In the genomic region with DNA sequence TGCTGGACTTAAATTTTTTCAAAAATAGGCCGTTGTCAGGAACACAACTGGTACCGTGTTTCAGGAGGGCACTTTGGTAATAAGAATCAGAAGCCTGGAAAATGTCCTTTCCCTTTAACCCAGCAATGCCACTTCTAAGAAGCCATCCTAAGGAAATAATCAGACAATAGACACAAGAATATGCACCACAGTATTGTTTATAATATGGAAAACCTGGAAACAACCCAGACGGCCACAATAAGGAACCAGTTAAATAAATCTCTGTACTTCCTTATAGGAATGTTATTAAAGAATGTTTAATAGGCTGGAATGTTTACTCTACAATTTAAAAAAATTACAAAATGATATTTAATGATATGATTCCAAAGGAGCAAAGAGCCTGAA, we compare ENCODE assay signal across 26 cellular contexts. TPM values are rescaled to one million over a fixed set of nuclear protein-coding genes. Genes with fewer than 3 reads are reported as not detected.
DNase-seq lines count a peak whose midpoint lies in the region; ATAC-seq, FAIRE-seq and TF ChIP-seq lines count a peak whose summit lies in the region.
"Had no signal": no experiment of that assay in that cellular context is flagged by ENCODE, and none has a peak within 500 bp of the region (broad histone marks: within the 10 kb centered on the region; RNA-seq: fewer than 3 reads in every experiment).

No MANE protein-coding gene starts in this region.

- H3K4me3 ChIP-seq in SK-N-SH (ENCODE audit: low read depth in 2 of 2, low read length in 1 of 2) = no peak overlapping the region
- H3K4me3 ChIP-seq in H1 (ENCODE audit: extremely low read depth in 1 of 4, insufficient read depth in 2 of 4, low read depth in 3 of 4, low read length in 4 of 4) = no peak overlapping the region
- no peak overlapping the region for H3K4me3 ChIP-seq in mucosa of rectum (ENCODE audit: low read length in 2 of 2)
- H3K4me3 ChIP-seq: GM23338, SJSA1 had no signal

- ATAC-seq in SK-N-SH treated with all-trans-retinoic acid at 6 μM for 48 hours (no peak), sciatic nerve (no peak)

- no peak overlapping the region for H4K5ac ChIP-seq in H1 (ENCODE audit: insufficient read length, low read depth, low read length)

- TF ChIP-seq POLR2A in H1 (IDR thresholded peaks at IDR 0.05; ENCODE audit: control extremely low read depth in 1 of 2, low read depth in 2 of 2, low read length in 2 of 2) = no peak

- POLR2A ChIA-PET in SK-N-SH (lab: Yijun Ruan, JAX) (no interaction called here), H1 (lab: Charles Lee; ENCODE audit: partially characterized antibody) (no interaction called here)

- H2BK12ac ChIP-seq in H1 (ENCODE audit: low read depth, low read length) = no peak overlapping the region

- H3K36me3 ChIP-seq in SK-N-SH (replicated peaks in 1 of 2; ENCODE audit: control insufficient read depth in 1 of 2, insufficient read depth in 2 of 2, low read length in 1 of 2) (no peaks in the 10 kb centered on the region), H1 (ENCODE audit: control insufficient read depth in 2 of 4, insufficient read depth in 4 of 4, low read length in 3 of 4) (no peaks in the 10 kb centered on the region), mucosa of rectum (ENCODE audit: control insufficient read depth in 2 of 2, insufficient read depth in 2 of 2, low read length in 2 of 2) (no peaks in the 10 kb centered on the region)
- H3K36me3 ChIP-seq: BE2C, SJSA1 had no signal

- H2AK5ac ChIP-seq in H1 (ENCODE audit: low read depth, low read length) = no peak overlapping the region

- no peak overlapping the region for H4K8ac ChIP-seq in H1 (ENCODE audit: extremely low read depth, insufficient read depth, low read length)

- no peaks in the 10 kb centered on the region for H3K79me1 ChIP-seq in H1 (ENCODE audit: low read depth, low read length)

- WGBS in SK-N-SH (ENCODE audit: low lambda C conversion rate) = 62% methylated on average over 3 of the region's 3 CpGs
- 82% methylated on average over 3 of the region's 3 CpGs; no CpG with 5 or more reads in 1 of the 2 experiments for WGBS in H1 (ENCODE audit: extremely low coverage in 1 of 2, insufficient coverage in 1 of 2, insufficient read length in 1 of 2, insufficient replicate concordance in 2 of 2, low coverage in 1 of 2, low lambda C conversion rate in 2 of 2, missing lambda C conversion rate in 1 of 2), 2 experiments

- no peaks in the 10 kb centered on the region for H3K9me2 ChIP-seq in SK-N-SH

- H3K27me3 ChIP-seq in SK-N-SH (ENCODE audit: insufficient read depth) (no peaks in the 10 kb centered on the region), H1 (replicated peaks in 1 of 4; ENCODE audit: control insufficient read depth in 3 of 4, extremely low read depth in 1 of 4, insufficient read depth in 3 of 4, low read length in 3 of 4) (no peaks in the 10 kb centered on the region), mucosa of rectum (ENCODE audit: control insufficient read depth in 2 of 2, insufficient read depth in 2 of 2, low read length in 2 of 2) (no peaks in the 10 kb centered on the region)
- H3K27me3 ChIP-seq: BE2C, SJSA1 had no signal

- 0 out of 2 replicates have a peak overlapping the region, but pooled peaks have one; percentile 46 for H2AFZ ChIP-seq in SK-N-SH (ENCODE audit: low read depth)
- 0 out of 2 replicates have a peak overlapping the region, but pooled peaks have one; percentile 33 for H2AFZ ChIP-seq in H1 (ENCODE audit: low read length)

- no peak overlapping the region for H3K27ac ChIP-seq in SK-N-SH (ENCODE audit: low read depth in 2 of 2, low read length in 1 of 2)
- H3K27ac ChIP-seq in H1 (ENCODE audit: low read depth, low read length) = no peak overlapping the region
- peak overlapping the region; percentile 33 to 58 for H3K27ac ChIP-seq in mucosa of rectum (ENCODE audit: low read depth in 2 of 2, low read length in 2 of 2)
- H3K27ac ChIP-seq: 22Rv1, KMS-11, SJSA1 had no signal

- H3K9me3 ChIP-seq in SK-N-SH (no peaks in the 10 kb centered on the region), H1 (ENCODE audit: insufficient read depth in 2 of 2, low read depth in 1 of 2, low read length in 1 of 2) (no peaks in the 10 kb centered on the region), mucosa of rectum (ENCODE audit: control insufficient read depth in 2 of 2, low read length in 2 of 2) (no peaks in the 10 kb centered on the region)
- H3K9me3 ChIP-seq: BE2C, SJSA1 had no signal

- no peak for TF ChIP-seq CTCF in SK-N-SH (IDR thresholded peaks at IDR 0.05)
- TF ChIP-seq CTCF in H1 (IDR thresholded peaks at IDR 0.05; ENCODE audit: control extremely low read depth in 1 of 3, insufficient read depth in 1 of 3, low read depth in 1 of 3, low read length in 3 of 3) = no peak

- TF ChIP-seq EP300 in SK-N-SH (IDR thresholded peaks at IDR 0.05; ENCODE audit: borderline replicate concordance in 1 of 2, low read depth in 1 of 2, low read length in 1 of 2) = no peak
- no peak for TF ChIP-seq EP300 in H1 (IDR thresholded peaks at IDR 0.05; ENCODE audit: borderline replicate concordance in 1 of 2, low read depth in 2 of 2, low read length in 2 of 2)

- H2BK5ac ChIP-seq in H1 (ENCODE audit: low read depth, low read length) = no peak overlapping the region

- H2BK15ac ChIP-seq in H1 (ENCODE audit: low read length) = no peak overlapping the region

- H3K56ac ChIP-seq in H1 (replicated peaks; ENCODE audit: insufficient read length, low read depth, low read length) = no peak overlapping the region

- H2BK120ac ChIP-seq in H1 (replicated peaks; ENCODE audit: low read depth, low read length) = no peak overlapping the region

- no peak overlapping the region for H3K18ac ChIP-seq in H1 (ENCODE audit: extremely low read depth, low read length)

- DNase-seq in SK-N-SH (no peak), H1 (ENCODE audit: low read depth in 1 of 2, low spot score in 2 of 2) (no peak), NCI-H1436 (lab: John Stamatoyannopoulos, UW) (no peak), NCI-H2029 treated with DMSO at 0.1 percent for 48 hours (lab: John Stamatoyannopoulos, UW) (no peak), sciatic nerve (ENCODE audit: low spot score) (no peak)
- DNase-seq: ACHN, BE2C, Calu3, DMS79 treated with DMSO at 0.1 percent for 48 hours, GF-D8, HCEC 1CT, IMR-90, NCI-H1092, NCI-H1417 treated with DMSO at 0.1 percent for 48 hours, NCI-H187, NCI-H446, NCI-H524 treated with DMSO at 0.1 percent for 48 hours, NCI-H774, Right ventricle myocardium superior had no signal

- no peak for FAIRE-seq in H1 (lab: Jason Lieb, UNC)
- FAIRE-seq: GM12891 had no signal

- H2BK20ac ChIP-seq in H1 (ENCODE audit: low read length) = no peak overlapping the region

- H3K23me2 ChIP-seq in H1 (ENCODE audit: low read depth, low read length) = no peaks in the 10 kb centered on the region

- CTCF ChIA-PET in SK-N-SH (lab: Yijun Ruan, JAX) (interaction anchor here (1.6 kb wide), 1 partner anchor 29 kb away, joined by 6 read pairs; no protein-coding TSS in a partner anchor), H1 (lab: Charles Lee; ENCODE audit: partially characterized antibody) (interaction anchor here (0.7 to 2.5 kb wide), 4 partner anchors 14 to 58 kb away, joined by 3 to 6 read pairs (median 4); no protein-coding TSS in a partner anchor)

- H4K20me1 ChIP-seq in SK-N-SH (ENCODE audit: insufficient read depth) = no peaks in the 10 kb centered on the region
- H4K20me1 ChIP-seq in H1 (replicated peaks in 1 of 2; ENCODE audit: control insufficient read depth in 1 of 2, insufficient read depth in 2 of 2, low read length in 2 of 2) = no peaks in the 10 kb centered on the region

- no peak for TF ChIP-seq RAD21 in SK-N-SH (IDR thresholded peaks at IDR 0.05; ENCODE audit: low read length)
- TF ChIP-seq RAD21 in H1 (IDR thresholded peaks at IDR 0.05 in 1 of 2, conservative IDR thresholded peaks at IDR 0.05 in 1 of 2; ENCODE audit: low read depth in 2 of 2, low read length in 2 of 2) = no peak

- H3K79me2 ChIP-seq in SK-N-SH (ENCODE audit: insufficient read depth) (no peaks in the 10 kb centered on the region), H1 (ENCODE audit: control insufficient read depth in 1 of 2, insufficient read depth in 2 of 2, low read length in 2 of 2) (no peaks in the 10 kb centered on the region)

- H3K23ac ChIP-seq in H1 (ENCODE audit: insufficient read length) = no peak overlapping the region

- H4K91ac ChIP-seq in H1 (replicated peaks; ENCODE audit: insufficient read length, low read length) = no peak overlapping the region

- intact Hi-C loops in sciatic nerve (cut with DNase I) = no loop called here

- no peak overlapping the region for H3K14ac ChIP-seq in H1 (ENCODE audit: insufficient read length)

- H3K4ac ChIP-seq in H1 (replicated peaks; ENCODE audit: insufficient read length, low read depth, low read length) = no peak overlapping the region

- H3F3A ChIP-seq in SK-N-SH (replicated peaks; ENCODE audit: insufficient read depth) = peaks cover under 1% of the 10 kb centered on the region

- H3K9ac ChIP-seq in SK-N-SH (no peak overlapping the region), H1 (replicated peaks in 1 of 4; ENCODE audit: extremely low read depth in 1 of 4, low read depth in 3 of 4, low read length in 3 of 4) (no peak overlapping the region), mucosa of rectum (ENCODE audit: low read depth in 1 of 2, low read length in 2 of 2) (no peak overlapping the region)
- H3K9ac ChIP-seq: KMS-11 had no signal

- H3K4me2 ChIP-seq in SK-N-SH (no peak overlapping the region), H1 (ENCODE audit: insufficient read depth in 1 of 2, low read depth in 2 of 2, low read length in 2 of 2) (no peak overlapping the region)
- H3K4me2 ChIP-seq: GM23338, KMS-11 had no signal

- H3K4me1 ChIP-seq in SK-N-SH (ENCODE audit: control insufficient read depth in 1 of 2, insufficient read depth in 2 of 2, low read depth in 1 of 2, low read length in 1 of 2) (no peaks in the 10 kb centered on the region), H1 (replicated peaks in 1 of 4; ENCODE audit: control insufficient read depth in 3 of 4, insufficient read depth in 4 of 4, low read length in 3 of 4) (peaks cover 0 to 4% (median 0%) of the 10 kb centered on the region in 4 experiments; a peak in 1 of 7 replicates), mucosa of rectum (ENCODE audit: control insufficient read depth in 2 of 2, insufficient read depth in 2 of 2, low read length in 2 of 2) (peaks cover 3 to 10% of the 10 kb centered on the region in 2 donors)
- H3K4me1 ChIP-seq: BE2C had no signal

TF ChIP-seq in H1, 55 proteins besides CTCF, POLR2A, EP300 and RAD21 (continues in another document):
- TF ChIP-seq TAF1 (IDR thresholded peaks at IDR 0.05; ENCODE audit: low read depth, low read length) = no peak

RNA-seq across cellular contexts. Expression of a gene that starts 30.4 kb away (rescaled TPM):
- polyA plus RNA-seq in SK-N-SH (2012; rRNA removed) (74.6 and 86.3 TPM in 2 replicates), H1 (2011; rRNA removed) (162 and 342 TPM in 2 replicates)
- 121 and 169 TPM in 2 replicates for polyA plus RNA-seq in SK-N-SH (2012; cell fraction: cytosol; rRNA removed)
- polyA plus RNA-seq in SK-N-SH (2012; cell fraction: nucleus; rRNA removed) = 49.8 and 108 TPM in 2 replicates
- total RNA-seq in H1 (2021; fragmentation: NEBNext Ultra II Directional; extraction: Animal tissue kit (Norgen Biotek cat#: 25700)) = 233 and 250 TPM in 2 replicates
- 243 TPM for polyA plus RNA-seq in H1 (2011; cell fraction: cytosol; rRNA removed)
- 62.7 TPM for polyA plus RNA-seq in H1 (2011; cell fraction: nucleus; rRNA removed)
- 208 to 470 TPM (median 231 TPM) in 4 replicates for polyA plus RNA-seq in H1 (2012, experiment 1 of 2)
- 68.4 TPM for polyA plus RNA-seq in H1 (2012, experiment 2 of 2)
- polyA plus RNA-seq in H1 (2013, experiment 1 of 2) = 292 TPM
- polyA plus RNA-seq in H1 (2013, experiment 2 of 2) = 344 TPM
- polyA minus RNA-seq in H1 (2011; rRNA and poly(A)+ RNA removed) = 130 and 165 TPM in 2 replicates
- 96.7 TPM for polyA minus RNA-seq in H1 (2011; cell fraction: cytosol; rRNA and poly(A)+ RNA removed)
- polyA minus RNA-seq in H1 (2011; cell fraction: nucleus; rRNA and poly(A)+ RNA removed) = 53.9 TPM
- 126 TPM for total RNA-seq in sciatic nerve

Comparison
In these comparisons a context has a peak if more than half of its experiments do, and no peak if none do; other contexts are left out.
1. H3K27ac ChIP-seq: peak in mucosa of rectum (2 of 2); none in SK-N-SH (0 of 2) and H1 (single experiment).